ENCODE assay signal across 15 cellular contexts in genomic region chr5:74516217-74516636, GRCh38.
A peak's percentile ranks its signal among the peaks of the same experiment; 100 is the strongest.
DNase-seq lines count a peak whose midpoint lies in the region; ATAC-seq and TF ChIP-seq lines count a peak whose summit lies in the region.
"Had no signal": no experiment of that assay in that cellular context is flagged by ENCODE, and none has a peak within 500 bp of the region (broad histone marks: within the 10 kb centered on the region; RNA-seq: fewer than 3 reads in every experiment).

No MANE protein-coding gene starts in this region.

- H3K4me3 Mint-ChIP-seq in activated CD4-positive, alpha-beta T cell treated with anti-CD3 and anti-CD28 coated beads, Interleukin-2, amount 10 ng/mL, durations not matched to agents 7 days and 5 days: no peak overlapping the region
- H3K4me3 Mint-ChIP-seq: CD8-positive, alpha-beta memory T cell; dendritic cell treated with granulocyte-macrophage colony-stimulating factor and Interleukin-4, amounts not matched to agents 40 ng/mL and 50 ng/mL, for 4 days had no signal

- no peak for ATAC-seq in HG03354 (IDR thresholded peaks at IDR 0.05; ENCODE audit: poor library complexity, severe bottlenecking, unreplicated experiment)
- no peak for ATAC-seq in HG03159 (IDR thresholded peaks at IDR 0.05; ENCODE audit: unreplicated experiment)
- ATAC-seq: activated naive CD4-positive, alpha-beta T cell treated with anti-CD3 and anti-CD28 coated beads, Interleukin-2, amount 50 U/mL, for 72 hours had no signal

- peak; percentile 24 for DNase-seq in GM04503 (ENCODE audit: low read depth)
- DNase-seq in M059J (ENCODE audit: low read depth): peak; percentile 60
- DNase-seq in fibroblast of mammary gland (ENCODE audit: low read depth): peak; percentile 53
- peak; percentile 30 for DNase-seq in non-pigmented ciliary epithelial cell (ENCODE audit: low read depth)
- DNase-seq in activated CD4-positive, alpha-beta T cell treated with anti-CD3 and anti-CD28 coated beads, Interleukin-2, amount 10 ng/mL, durations not matched to agents 7 days and 5 days: no peak
- DNase-seq in Peyer's patch: no peak
- DNase-seq: CD8-positive, alpha-beta memory T cell; KBM-7; NCI-H2107; OCI-M1; T1000 had no signal

- H3K4me1 ChIP-seq in Peyer's patch: no peaks in the 10 kb centered on the region

- H3K4me3 ChIP-seq in fibroblast of mammary gland (ENCODE audit: control insufficient read depth, low read depth, low read length) (no peak overlapping the region), Peyer's patch (no peak overlapping the region)

- no peak overlapping the region for H3K27ac Mint-ChIP-seq in activated CD4-positive, alpha-beta T cell treated with anti-CD3 and anti-CD28 coated beads, Interleukin-2, amount 10 ng/mL, durations not matched to agents 7 days and 5 days
- H3K27ac Mint-ChIP-seq: activated naive CD4-positive, alpha-beta T cell treated with anti-CD3 and anti-CD28 coated beads, Interleukin-2, amount 50 U/mL, for 72 hours; CD8-positive, alpha-beta memory T cell; dendritic cell treated with granulocyte-macrophage colony-stimulating factor and Interleukin-4, amounts not matched to agents 40 ng/mL and 50 ng/mL, for 4 days had no signal

- H3K27ac ChIP-seq in Peyer's patch: no peak overlapping the region

- TF ChIP-seq CTCF in fibroblast of mammary gland (conservative IDR thresholded peaks at IDR 0.05; ENCODE audit: control insufficient read depth, insufficient read depth, low read depth, low read length): no peak
- no peak for TF ChIP-seq CTCF in Peyer's patch (IDR thresholded peaks at IDR 0.05)

- H3K27me3 ChIP-seq in Peyer's patch: no peaks in the 10 kb centered on the region

- no peaks in the 10 kb centered on the region for H3K9me3 ChIP-seq in Peyer's patch

- H3K9me3 Mint-ChIP-seq in activated CD4-positive, alpha-beta T cell treated with anti-CD3 and anti-CD28 coated beads, Interleukin-2, amount 10 ng/mL, durations not matched to agents 7 days and 5 days: no peaks in the 10 kb centered on the region
- H3K9me3 Mint-ChIP-seq: activated naive CD4-positive, alpha-beta T cell treated with anti-CD3 and anti-CD28 coated beads, Interleukin-2, amount 50 U/mL, for 72 hours; CD8-positive, alpha-beta memory T cell; dendritic cell treated with granulocyte-macrophage colony-stimulating factor and Interleukin-4, amounts not matched to agents 40 ng/mL and 50 ng/mL, for 4 days had no signal

- H3K36me3 Mint-ChIP-seq in activated CD4-positive, alpha-beta T cell treated with anti-CD3 and anti-CD28 coated beads, Interleukin-2, amount 10 ng/mL, durations not matched to agents 7 days and 5 days (ENCODE audit: low read depth): no peaks in the 10 kb centered on the region
- H3K36me3 Mint-ChIP-seq: activated naive CD4-positive, alpha-beta T cell treated with anti-CD3 and anti-CD28 coated beads, Interleukin-2, amount 50 U/mL, for 72 hours; CD8-positive, alpha-beta memory T cell had no signal

- H3K27me3 Mint-ChIP-seq in activated CD4-positive, alpha-beta T cell treated with anti-CD3 and anti-CD28 coated beads, Interleukin-2, amount 10 ng/mL, durations not matched to agents 7 days and 5 days: peaks cover 3% of the 10 kb centered on the region
- H3K27me3 Mint-ChIP-seq: dendritic cell treated with granulocyte-macrophage colony-stimulating factor and Interleukin-4, amounts not matched to agents 40 ng/mL and 50 ng/mL, for 4 days had no signal

- no peak for TF ChIP-seq POLR2A in Peyer's patch (IDR thresholded peaks at IDR 0.05)

- no peaks in the 10 kb centered on the region for H3K4me1 Mint-ChIP-seq in activated CD4-positive, alpha-beta T cell treated with anti-CD3 and anti-CD28 coated beads, Interleukin-2, amount 10 ng/mL, durations not matched to agents 7 days and 5 days
- H3K4me1 Mint-ChIP-seq: CD8-positive, alpha-beta memory T cell had no signal

- POLR2A ChIA-PET in activated CD4-positive, alpha-beta T cell treated with anti-CD3 and anti-CD28 coated beads, Interleukin-2, amount 10 ng/mL, durations not matched to agents 7 days and 5 days (lab: Charles Lee): no interaction called here

- CTCF ChIA-PET in activated CD4-positive, alpha-beta T cell treated with anti-CD3 and anti-CD28 coated beads, Interleukin-2, amount 10 ng/mL, durations not matched to agents 7 days and 5 days (lab: Charles Lee): interaction anchor here (1.3 kb wide), 1 partner anchor 10 kb away, joined by 5 read pairs; no protein-coding TSS in a partner anchor

- H3K36me3 ChIP-seq in Peyer's patch: no peaks in the 10 kb centered on the region

Comparison
In these comparisons a context has a peak if more than half of its experiments do, and no peak if none do; other contexts are left out.
1. DNase-seq: peak in GM04503 (single experiment), M059J (single experiment), fibroblast of mammary gland (single experiment) and non-pigmented ciliary epithelial cell (single experiment); none in activated CD4-positive, alpha-beta T cell treated with anti-CD3 and anti-CD28 coated beads, Interleukin-2, amount 10 ng/mL, durations not matched to agents 7 days and 5 days (single experiment) and Peyer's patch (0 of 3).